In the genomic region with DNA sequence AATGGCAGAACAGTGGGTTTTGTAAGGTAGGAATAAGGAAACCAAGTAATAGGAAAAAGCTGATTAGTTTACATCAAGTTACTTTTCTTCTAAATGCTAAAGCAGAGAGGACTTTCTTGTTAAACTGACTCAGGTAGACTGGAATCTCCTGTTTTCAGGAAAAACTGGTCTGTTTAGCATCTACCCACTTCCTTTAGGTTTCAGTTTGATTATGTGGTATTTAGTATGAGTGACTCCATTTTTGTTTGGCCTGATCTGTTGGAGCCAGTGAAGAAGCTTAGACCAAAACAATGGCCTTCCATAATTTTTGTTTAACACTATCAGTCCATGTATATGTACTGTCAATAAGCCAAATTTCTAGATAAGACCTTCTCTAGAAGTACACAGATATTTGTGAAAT, we compare ENCODE assay signal across 2 cellular contexts.
A peak's percentile ranks its signal among the peaks of the same experiment; 100 is the strongest.
TF ChIP-seq lines count a peak whose summit lies in the region.

No MANE protein-coding gene starts in this region.

TF ChIP-seq in GM23338, 12 proteins besides CTCF, POLR2A, EP300 and RAD21 (continues in another document):
- TF ChIP-seq POLR2AphosphoS5 (IDR thresholded peaks at IDR 0.05; ENCODE audit: low read depth) (no peak), ZNF114 (CRISPR knock-in tag; IDR thresholded peaks at IDR 0.05) (no peak), CREB1 (CRISPR knock-in tag; IDR thresholded peaks at IDR 0.05; ENCODE audit: low read depth) (no peak), STAT1 (IDR thresholded peaks at IDR 0.05; ENCODE audit: unreplicated experiment) (no peak), ZNF331 (CRISPR knock-in tag; IDR thresholded peaks at IDR 0.05; ENCODE audit: low read depth) (no peak), EZH2phosphoT487 (IDR thresholded peaks at IDR 0.05; ENCODE audit: unreplicated experiment) (no peak), NANOG (IDR thresholded peaks at IDR 0.05; ENCODE audit: borderline replicate concordance) (no peak)
- TF ChIP-seq, protein P1, sequence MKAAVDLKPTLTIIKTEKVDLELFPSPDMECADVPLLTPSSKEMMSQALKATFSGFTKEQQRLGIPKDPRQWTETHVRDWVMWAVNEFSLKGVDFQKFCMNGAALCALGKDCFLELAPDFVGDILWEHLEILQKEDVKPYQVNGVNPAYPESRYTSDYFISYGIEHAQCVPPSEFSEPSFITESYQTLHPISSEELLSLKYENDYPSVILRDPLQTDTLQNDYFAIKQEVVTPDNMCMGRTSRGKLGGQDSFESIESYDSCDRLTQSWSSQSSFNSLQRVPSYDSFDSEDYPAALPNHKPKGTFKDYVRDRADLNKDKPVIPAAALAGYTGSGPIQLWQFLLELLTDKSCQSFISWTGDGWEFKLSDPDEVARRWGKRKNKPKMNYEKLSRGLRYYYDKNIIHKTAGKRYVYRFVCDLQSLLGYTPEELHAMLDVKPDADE (IDR thresholded peaks at IDR 0.05), result no peak
- TF ChIP-seq, protein P2, sequence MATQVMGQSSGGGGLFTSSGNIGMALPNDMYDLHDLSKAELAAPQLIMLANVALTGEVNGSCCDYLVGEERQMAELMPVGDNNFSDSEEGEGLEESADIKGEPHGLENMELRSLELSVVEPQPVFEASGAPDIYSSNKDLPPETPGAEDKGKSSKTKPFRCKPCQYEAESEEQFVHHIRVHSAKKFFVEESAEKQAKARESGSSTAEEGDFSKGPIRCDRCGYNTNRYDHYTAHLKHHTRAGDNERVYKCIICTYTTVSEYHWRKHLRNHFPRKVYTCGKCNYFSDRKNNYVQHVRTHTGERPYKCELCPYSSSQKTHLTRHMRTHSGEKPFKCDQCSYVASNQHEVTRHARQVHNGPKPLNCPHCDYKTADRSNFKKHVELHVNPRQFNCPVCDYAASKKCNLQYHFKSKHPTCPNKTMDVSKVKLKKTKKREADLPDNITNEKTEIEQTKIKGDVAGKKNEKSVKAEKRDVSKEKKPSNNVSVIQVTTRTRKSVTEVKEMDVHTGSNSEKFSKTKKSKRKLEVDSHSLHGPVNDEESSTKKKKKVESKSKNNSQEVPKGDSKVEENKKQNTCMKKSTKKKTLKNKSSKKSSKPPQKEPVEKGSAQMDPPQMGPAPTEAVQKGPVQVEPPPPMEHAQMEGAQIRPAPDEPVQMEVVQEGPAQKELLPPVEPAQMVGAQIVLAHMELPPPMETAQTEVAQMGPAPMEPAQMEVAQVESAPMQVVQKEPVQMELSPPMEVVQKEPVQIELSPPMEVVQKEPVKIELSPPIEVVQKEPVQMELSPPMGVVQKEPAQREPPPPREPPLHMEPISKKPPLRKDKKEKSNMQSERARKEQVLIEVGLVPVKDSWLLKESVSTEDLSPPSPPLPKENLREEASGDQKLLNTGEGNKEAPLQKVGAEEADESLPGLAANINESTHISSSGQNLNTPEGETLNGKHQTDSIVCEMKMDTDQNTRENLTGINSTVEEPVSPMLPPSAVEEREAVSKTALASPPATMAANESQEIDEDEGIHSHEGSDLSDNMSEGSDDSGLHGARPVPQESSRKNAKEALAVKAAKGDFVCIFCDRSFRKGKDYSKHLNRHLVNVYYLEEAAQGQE (IDR thresholded peaks at IDR 0.05; ENCODE audit: unreplicated experiment), result no peak
- TF ChIP-seq, protein P3, sequence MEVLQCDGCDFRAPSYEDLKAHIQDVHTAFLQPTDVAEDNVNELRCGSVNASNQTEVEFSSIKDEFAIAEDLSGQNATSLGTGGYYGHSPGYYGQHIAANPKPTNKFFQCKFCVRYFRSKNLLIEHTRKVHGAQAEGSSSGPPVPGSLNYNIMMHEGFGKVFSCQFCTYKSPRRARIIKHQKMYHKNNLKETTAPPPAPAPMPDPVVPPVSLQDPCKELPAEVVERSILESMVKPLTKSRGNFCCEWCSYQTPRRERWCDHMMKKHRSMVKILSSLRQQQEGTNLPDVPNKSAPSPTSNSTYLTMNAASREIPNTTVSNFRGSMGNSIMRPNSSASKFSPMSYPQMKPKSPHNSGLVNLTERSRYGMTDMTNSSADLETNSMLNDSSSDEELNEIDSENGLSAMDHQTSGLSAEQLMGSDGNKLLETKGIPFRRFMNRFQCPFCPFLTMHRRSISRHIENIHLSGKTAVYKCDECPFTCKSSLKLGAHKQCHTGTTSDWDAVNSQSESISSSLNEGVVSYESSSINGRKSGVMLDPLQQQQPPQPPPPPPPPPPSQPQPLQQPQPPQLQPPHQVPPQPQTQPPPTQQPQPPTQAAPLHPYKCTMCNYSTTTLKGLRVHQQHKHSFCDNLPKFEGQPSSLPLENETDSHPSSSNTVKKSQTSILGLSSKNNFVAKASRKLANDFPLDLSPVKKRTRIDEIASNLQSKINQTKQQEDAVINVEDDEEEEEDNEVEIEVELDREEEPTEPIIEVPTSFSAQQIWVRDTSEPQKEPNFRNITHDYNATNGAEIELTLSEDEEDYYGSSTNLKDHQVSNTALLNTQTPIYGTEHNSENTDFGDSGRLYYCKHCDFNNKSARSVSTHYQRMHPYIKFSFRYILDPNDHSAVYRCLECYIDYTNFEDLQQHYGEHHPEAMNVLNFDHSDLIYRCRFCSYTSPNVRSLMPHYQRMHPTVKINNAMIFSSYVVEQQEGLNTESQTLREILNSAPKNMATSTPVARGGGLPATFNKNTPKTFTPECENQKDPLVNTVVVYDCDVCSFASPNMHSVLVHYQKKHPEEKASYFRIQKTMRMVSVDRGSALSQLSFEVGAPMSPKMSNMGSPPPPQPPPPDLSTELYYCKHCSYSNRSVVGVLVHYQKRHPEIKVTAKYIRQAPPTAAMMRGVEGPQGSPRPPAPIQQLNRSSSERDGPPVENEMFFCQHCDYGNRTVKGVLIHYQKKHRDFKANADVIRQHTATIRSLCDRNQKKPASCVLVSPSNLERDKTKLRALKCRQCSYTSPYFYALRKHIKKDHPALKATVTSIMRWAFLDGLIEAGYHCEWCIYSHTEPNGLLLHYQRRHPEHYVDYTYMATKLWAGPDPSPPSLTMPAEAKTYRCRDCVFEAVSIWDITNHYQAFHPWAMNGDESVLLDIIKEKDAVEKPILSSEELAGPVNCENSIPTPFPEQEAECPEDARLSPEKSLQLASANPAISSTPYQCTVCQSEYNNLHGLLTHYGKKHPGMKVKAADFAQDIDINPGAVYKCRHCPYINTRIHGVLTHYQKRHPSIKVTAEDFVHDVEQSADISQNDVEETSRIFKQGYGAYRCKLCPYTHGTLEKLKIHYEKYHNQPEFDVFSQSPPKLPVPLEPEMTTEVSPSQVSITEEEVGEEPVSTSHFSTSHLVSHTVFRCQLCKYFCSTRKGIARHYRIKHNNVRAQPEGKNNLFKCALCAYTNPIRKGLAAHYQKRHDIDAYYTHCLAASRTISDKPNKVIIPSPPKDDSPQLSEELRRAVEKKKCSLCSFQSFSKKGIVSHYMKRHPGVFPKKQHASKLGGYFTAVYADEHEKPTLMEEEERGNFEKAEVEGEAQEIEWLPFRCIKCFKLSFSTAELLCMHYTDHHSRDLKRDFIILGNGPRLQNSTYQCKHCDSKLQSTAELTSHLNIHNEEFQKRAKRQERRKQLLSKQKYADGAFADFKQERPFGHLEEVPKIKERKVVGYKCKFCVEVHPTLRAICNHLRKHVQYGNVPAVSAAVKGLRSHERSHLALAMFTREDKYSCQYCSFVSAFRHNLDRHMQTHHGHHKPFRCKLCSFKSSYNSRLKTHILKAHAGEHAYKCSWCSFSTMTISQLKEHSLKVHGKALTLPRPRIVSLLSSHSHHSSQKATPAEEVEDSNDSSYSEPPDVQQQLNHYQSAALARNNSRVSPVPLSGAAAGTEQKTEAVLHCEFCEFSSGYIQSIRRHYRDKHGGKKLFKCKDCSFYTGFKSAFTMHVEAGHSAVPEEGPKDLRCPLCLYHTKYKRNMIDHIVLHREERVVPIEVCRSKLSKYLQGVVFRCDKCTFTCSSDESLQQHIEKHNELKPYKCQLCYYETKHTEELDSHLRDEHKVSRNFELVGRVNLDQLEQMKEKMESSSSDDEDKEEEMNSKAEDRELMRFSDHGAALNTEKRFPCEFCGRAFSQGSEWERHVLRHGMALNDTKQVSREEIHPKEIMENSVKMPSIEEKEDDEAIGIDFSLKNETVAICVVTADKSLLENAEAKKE (CRISPR knock-in tag; IDR thresholded peaks at IDR 0.05), result no peak

TF ChIP-seq in K562, 482 proteins besides CTCF, POLR2A, EP300 and RAD21:
- TF ChIP-seq, protein P4, sequence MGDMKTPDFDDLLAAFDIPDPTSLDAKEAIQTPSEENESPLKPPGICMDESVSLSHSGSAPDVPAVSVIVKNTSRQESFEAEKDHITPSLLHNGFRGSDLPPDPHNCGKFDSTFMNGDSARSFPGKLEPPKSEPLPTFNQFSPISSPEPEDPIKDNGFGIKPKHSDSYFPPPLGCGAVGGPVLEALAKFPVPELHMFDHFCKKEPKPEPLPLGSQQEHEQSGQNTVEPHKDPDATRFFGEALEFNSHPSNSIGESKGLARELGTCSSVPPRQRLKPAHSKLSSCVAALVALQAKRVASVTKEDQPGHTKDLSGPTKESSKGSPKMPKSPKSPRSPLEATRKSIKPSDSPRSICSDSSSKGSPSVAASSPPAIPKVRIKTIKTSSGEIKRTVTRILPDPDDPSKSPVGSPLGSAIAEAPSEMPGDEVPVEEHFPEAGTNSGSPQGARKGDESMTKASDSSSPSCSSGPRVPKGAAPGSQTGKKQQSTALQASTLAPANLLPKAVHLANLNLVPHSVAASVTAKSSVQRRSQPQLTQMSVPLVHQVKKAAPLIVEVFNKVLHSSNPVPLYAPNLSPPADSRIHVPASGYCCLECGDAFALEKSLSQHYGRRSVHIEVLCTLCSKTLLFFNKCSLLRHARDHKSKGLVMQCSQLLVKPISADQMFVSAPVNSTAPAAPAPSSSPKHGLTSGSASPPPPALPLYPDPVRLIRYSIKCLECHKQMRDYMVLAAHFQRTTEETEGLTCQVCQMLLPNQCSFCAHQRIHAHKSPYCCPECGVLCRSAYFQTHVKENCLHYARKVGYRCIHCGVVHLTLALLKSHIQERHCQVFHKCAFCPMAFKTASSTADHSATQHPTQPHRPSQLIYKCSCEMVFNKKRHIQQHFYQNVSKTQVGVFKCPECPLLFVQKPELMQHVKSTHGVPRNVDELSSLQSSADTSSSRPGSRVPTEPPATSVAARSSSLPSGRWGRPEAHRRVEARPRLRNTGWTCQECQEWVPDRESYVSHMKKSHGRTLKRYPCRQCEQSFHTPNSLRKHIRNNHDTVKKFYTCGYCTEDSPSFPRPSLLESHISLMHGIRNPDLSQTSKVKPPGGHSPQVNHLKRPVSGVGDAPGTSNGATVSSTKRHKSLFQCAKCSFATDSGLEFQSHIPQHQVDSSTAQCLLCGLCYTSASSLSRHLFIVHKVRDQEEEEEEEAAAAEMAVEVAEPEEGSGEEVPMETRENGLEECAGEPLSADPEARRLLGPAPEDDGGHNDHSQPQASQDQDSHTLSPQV (IDR thresholded peaks at IDR 0.05), result peak; percentile 55; the same call in 1 of the 2 replicates
- TF ChIP-seq EP400 (IDR thresholded peaks at IDR 0.05), result no peak
